14 cellular contexts compared by ENCODE assay signal in the genomic region with DNA sequence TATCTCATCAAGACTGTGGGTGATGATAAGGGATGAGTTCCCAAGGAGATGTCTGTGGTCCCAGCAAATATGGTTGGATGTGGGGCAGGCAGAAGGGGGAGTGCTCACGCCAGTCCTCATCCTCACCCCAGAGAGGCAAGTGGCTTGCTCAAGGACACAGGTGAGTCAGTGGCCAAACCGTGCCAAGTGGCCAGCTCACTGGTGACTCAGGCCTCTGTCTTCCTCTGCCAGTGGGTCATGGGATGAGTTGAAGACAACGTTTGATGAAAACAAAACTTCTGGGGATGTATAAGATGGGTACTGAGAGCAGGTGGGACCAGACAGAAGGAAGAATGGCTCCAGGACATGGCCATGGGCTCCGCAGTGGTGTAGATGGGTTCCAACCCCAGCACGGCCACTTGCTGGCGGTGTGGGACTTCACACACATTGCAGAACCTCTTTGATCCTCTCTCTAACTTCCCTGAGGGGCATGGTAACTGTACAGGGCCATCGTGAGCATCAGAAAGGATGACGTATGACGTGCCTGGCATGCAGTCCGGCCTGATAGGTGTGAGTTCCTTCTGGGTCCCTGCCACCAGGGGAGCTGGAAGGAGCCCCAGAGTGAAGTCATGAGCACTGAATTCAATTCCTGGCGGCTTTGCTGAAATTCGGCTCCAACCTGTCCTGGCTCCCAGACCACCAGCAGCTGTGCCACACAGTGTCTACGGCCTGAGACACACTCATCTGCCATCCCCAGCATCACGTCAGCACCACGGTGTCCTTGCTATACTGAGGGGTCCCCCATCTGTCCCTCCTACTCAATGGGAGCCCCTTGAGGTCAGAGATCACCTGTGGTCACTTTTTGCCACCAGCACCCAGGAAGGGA. TPM values are rescaled to one million over a fixed set of nuclear protein-coding genes. Genes with fewer than 3 reads are reported as not detected.
A peak's percentile ranks its signal among the peaks of the same experiment; 100 is the strongest.
DNase-seq lines count a peak whose midpoint lies in the region; ATAC-seq and TF ChIP-seq lines count a peak whose summit lies in the region.
"Had no signal": no experiment of that assay in that cellular context is flagged by ENCODE, and none has a peak within 500 bp of the region (broad histone marks: within the 10 kb centered on the region; RNA-seq: fewer than 3 reads in every experiment).

No MANE protein-coding gene starts in this region.

- H4K20me1 ChIP-seq in SK-N-SH (ENCODE audit: insufficient read depth) = no peaks in the 10 kb centered on the region

- no peaks in the 10 kb centered on the region for H3K9me3 ChIP-seq in SK-N-SH

- TF ChIP-seq RAD21 in SK-N-SH (IDR thresholded peaks at IDR 0.05; ENCODE audit: low read length) = no peak

- H3K4me1 ChIP-seq in SK-N-SH (ENCODE audit: control insufficient read depth in 1 of 2, insufficient read depth in 2 of 2, low read depth in 1 of 2, low read length in 1 of 2) = peaks cover 0 to 7% of the 10 kb centered on the region in 2 experiments; a peak in 2 of 4 replicates

- 60% methylated on average over 13 of the region's 15 CpGs for WGBS in SK-N-SH (ENCODE audit: low lambda C conversion rate)

- H3K9me3 Mint-ChIP-seq in glutamatergic neuron (ENCODE audit: unreplicated experiment) = peaks cover 2% of the 10 kb centered on the region

- no peak overlapping the region for H3K9ac ChIP-seq in SK-N-SH

- TF ChIP-seq CTCF in SK-N-SH (IDR thresholded peaks at IDR 0.05) (no peak; the same call in 1 of the 2 replicates), fibroblast of the aortic adventitia (IDR thresholded peaks at IDR 0.05; ENCODE audit: insufficient read depth, low read length) (no peak), glutamatergic neuron (IDR thresholded peaks at IDR 0.05; ENCODE audit: partially characterized antibody, unreplicated experiment) (no peak)

- H3K4me3 ChIP-seq in SK-N-SH (ENCODE audit: low read depth in 2 of 2, low read length in 1 of 2) (no peak overlapping the region), fibroblast of the aortic adventitia (ENCODE audit: low read depth, low read length) (no peak overlapping the region)

- ATAC-seq in SK-N-SH treated with all-trans-retinoic acid at 6 μM for 48 hours (no peak), HG03175 (IDR thresholded peaks at IDR 0.05; ENCODE audit: unreplicated experiment) (no peak)
- ATAC-seq: Right ventricle myocardium inferior had no signal

- no peak overlapping the region for H3K4me2 ChIP-seq in SK-N-SH

- H3K9me2 ChIP-seq in SK-N-SH = no peaks in the 10 kb centered on the region

- CTCF ChIA-PET in SK-N-SH (lab: Yijun Ruan, JAX) = no interaction called here

- peaks cover 4% of the 10 kb centered on the region for H3K36me3 Mint-ChIP-seq in glutamatergic neuron (ENCODE audit: unreplicated experiment)

- no peaks in the 10 kb centered on the region for H3F3A ChIP-seq in SK-N-SH (replicated peaks; ENCODE audit: insufficient read depth)

- no peaks in the 10 kb centered on the region for H3K36me3 ChIP-seq in SK-N-SH (replicated peaks in 1 of 2; ENCODE audit: control insufficient read depth in 1 of 2, insufficient read depth in 2 of 2, low read length in 1 of 2)

- H3K4me3 Mint-ChIP-seq in glutamatergic neuron (ENCODE audit: unreplicated experiment) = no peak overlapping the region

- H3K4me1 Mint-ChIP-seq in glutamatergic neuron (ENCODE audit: low read depth, unreplicated experiment) = peaks cover 3% of the 10 kb centered on the region

- H3K27me3 Mint-ChIP-seq in glutamatergic neuron (ENCODE audit: unreplicated experiment) = peaks cover 2% of the 10 kb centered on the region

- no peak overlapping the region for H3K27ac ChIP-seq in SK-N-SH (ENCODE audit: low read depth in 2 of 2, low read length in 1 of 2)
- H3K27ac ChIP-seq: 22Rv1 had no signal

- no peak overlapping the region for H3K27ac Mint-ChIP-seq in glutamatergic neuron (ENCODE audit: unreplicated experiment)

- TF ChIP-seq EP300 in SK-N-SH (IDR thresholded peaks at IDR 0.05; ENCODE audit: borderline replicate concordance in 1 of 2, low read depth in 1 of 2, low read length in 1 of 2) = peak in 1 of 2 experiments; percentile 19; a peak in 1 of 4 replicates

- H3K27me3 ChIP-seq in SK-N-SH (ENCODE audit: insufficient read depth) = no peaks in the 10 kb centered on the region

- DNase-seq in SK-N-SH = no peak
- DNase-seq in SW480 (ENCODE audit: low spot score) = peak; percentile 33
- DNase-seq in fibroblast of the aortic adventitia (ENCODE audit: low read depth) = peak; percentile 64
- DNase-seq in stromal cell of bone marrow (ENCODE audit: low read depth) = peak; percentile 59
- DNase-seq in glutamatergic neuron = no peak
- DNase-seq in activated CD4-positive, alpha-beta T cell treated with anti-CD3 and anti-CD28 coated beads for 48 hours = no peak
- DNase-seq: activated CD4-positive, alpha-beta T cell treated with anti-CD3 and anti-CD28 coated beads for 1 hour; activated gamma-delta T cell treated with Interleukin-2 at 50 U/mL for 16 hours; naive thymus-derived CD4-positive, alpha-beta T cell; stimulated activated CD8-positive, alpha-beta memory T cell treated with anti-CD3 and anti-CD28 coated beads, Interleukin-4, amount 100 ng/mL, for 48 hours had no signal

- H2AFZ ChIP-seq in SK-N-SH (ENCODE audit: low read depth) = no peak overlapping the region

- POLR2A ChIA-PET in SK-N-SH (lab: Yijun Ruan, JAX) = no interaction called here

- H3K79me2 ChIP-seq in SK-N-SH (ENCODE audit: insufficient read depth) = no peaks in the 10 kb centered on the region

TF ChIP-seq in SK-N-SH, 30 proteins besides CTCF, POLR2A, EP300 and RAD21:
- TF ChIP-seq NFIC (IDR thresholded peaks at IDR 0.05; ENCODE audit: borderline replicate concordance) (peak; percentile 86), FOSL2 (IDR thresholded peaks at IDR 0.05; ENCODE audit: borderline replicate concordance, low read depth) (peak; percentile 82), YY1 (IDR thresholded peaks at IDR 0.05; ENCODE audit: low read depth) (no peak), RFX5 (IDR thresholded peaks at IDR 0.05; ENCODE audit: low read length) (no peak), ELF1 (IDR thresholded peaks at IDR 0.05) (no peak), FOXJ3 (CRISPR knock-in tag; IDR thresholded peaks at IDR 0.05) (no peak), JUND (IDR thresholded peaks at IDR 0.05) (peak; percentile 60; the same call in 1 of the 2 replicates), RXRA (IDR thresholded peaks at IDR 0.05; ENCODE audit: borderline replicate concordance, low read depth) (peak; percentile 25; the same call in 1 of the 2 replicates), TCF12 (IDR thresholded peaks at IDR 0.05) (peak; percentile 38; the same call in 1 of the 2 replicates)
- TF ChIP-seq, protein P1, sequence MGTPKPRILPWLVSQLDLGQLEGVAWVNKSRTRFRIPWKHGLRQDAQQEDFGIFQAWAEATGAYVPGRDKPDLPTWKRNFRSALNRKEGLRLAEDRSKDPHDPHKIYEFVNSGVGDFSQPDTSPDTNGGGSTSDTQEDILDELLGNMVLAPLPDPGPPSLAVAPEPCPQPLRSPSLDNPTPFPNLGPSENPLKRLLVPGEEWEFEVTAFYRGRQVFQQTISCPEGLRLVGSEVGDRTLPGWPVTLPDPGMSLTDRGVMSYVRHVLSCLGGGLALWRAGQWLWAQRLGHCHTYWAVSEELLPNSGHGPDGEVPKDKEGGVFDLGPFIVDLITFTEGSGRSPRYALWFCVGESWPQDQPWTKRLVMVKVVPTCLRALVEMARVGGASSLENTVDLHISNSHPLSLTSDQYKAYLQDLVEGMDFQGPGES (IDR thresholded peaks at IDR 0.05; ENCODE audit: low read depth, low read length) = no peak

TF ChIP-seq in SK-N-SH treated with all-trans-retinoic acid at 6 μM for 48 hours, 23 proteins besides CTCF, POLR2A, EP300 and RAD21 (continues in another document):
- TF ChIP-seq TCF4 (CRISPR knock-in tag; IDR thresholded peaks at IDR 0.05; ENCODE audit: borderline replicate concordance) (no peak), ZNF565 (CRISPR knock-in tag; conservative IDR thresholded peaks at IDR 0.05; ENCODE audit: low read depth) (no peak), CSDC2 (CRISPR knock-in tag; IDR thresholded peaks at IDR 0.05) (no peak), ISL1 (CRISPR knock-in tag; IDR thresholded peaks at IDR 0.05) (no peak), ESRRG (CRISPR knock-in tag; IDR thresholded peaks at IDR 0.05) (no peak), ARNTL (CRISPR knock-in tag; IDR thresholded peaks at IDR 0.05; ENCODE audit: borderline replicate concordance, low read depth) (no peak), TOX (CRISPR knock-in tag; IDR thresholded peaks at IDR 0.05; ENCODE audit: borderline replicate concordance) (no peak)
- TF ChIP-seq, protein P2, sequence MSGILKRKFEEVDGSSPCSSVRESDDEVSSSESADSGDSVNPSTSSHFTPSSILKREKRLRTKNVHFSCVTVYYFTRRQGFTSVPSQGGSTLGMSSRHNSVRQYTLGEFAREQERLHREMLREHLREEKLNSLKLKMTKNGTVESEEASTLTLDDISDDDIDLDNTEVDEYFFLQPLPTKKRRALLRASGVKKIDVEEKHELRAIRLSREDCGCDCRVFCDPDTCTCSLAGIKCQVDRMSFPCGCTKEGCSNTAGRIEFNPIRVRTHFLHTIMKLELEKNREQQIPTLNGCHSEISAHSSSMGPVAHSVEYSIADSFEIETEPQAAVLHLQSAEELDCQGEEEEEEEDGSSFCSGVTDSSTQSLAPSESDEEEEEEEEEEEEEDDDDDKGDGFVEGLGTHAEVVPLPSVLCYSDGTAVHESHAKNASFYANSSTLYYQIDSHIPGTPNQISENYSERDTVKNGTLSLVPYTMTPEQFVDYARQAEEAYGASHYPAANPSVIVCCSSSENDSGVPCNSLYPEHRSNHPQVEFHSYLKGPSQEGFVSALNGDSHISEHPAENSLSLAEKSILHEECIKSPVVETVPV (CRISPR knock-in tag; IDR thresholded peaks at IDR 0.05) = no peak

RNA-seq across cellular contexts. Expression of gene GPR78, which starts 41.3 kb away (rescaled TPM):
- polyA plus RNA-seq in SK-N-SH (2012; rRNA removed) = not detected in 2 replicates
- not detected in 2 replicates for polyA plus RNA-seq in SK-N-SH (2012; cell fraction: cytosol; rRNA removed)
- not detected in 2 replicates for polyA plus RNA-seq in SK-N-SH (2012; cell fraction: nucleus; rRNA removed)
- 0.36 and 2.0 TPM in 2 replicates for total RNA-seq in fibroblast of the aortic adventitia (ENCODE audit: low replicate concordance)
- 0.17 TPM for total RNA-seq in glutamatergic neuron (ENCODE audit: unreplicated experiment)
- total RNA-seq: naive thymus-derived CD4-positive, alpha-beta T cell; Right ventricle myocardium inferior had no signal
- polyA plus RNA-seq: naive thymus-derived CD4-positive, alpha-beta T cell had no signal

RNA-seq across cellular contexts. Expression of gene CPZ, which starts 53.6 kb away (rescaled TPM):
- not detected in 2 replicates for polyA plus RNA-seq in SK-N-SH (2012; rRNA removed)
- not detected in 2 replicates for polyA plus RNA-seq in SK-N-SH (2012; cell fraction: cytosol; rRNA removed)
- polyA plus RNA-seq in SK-N-SH (2012; cell fraction: nucleus; rRNA removed) = not detected in 2 replicates
- total RNA-seq in fibroblast of the aortic adventitia (ENCODE audit: low replicate concordance) = 7.0 and 24.9 TPM in 2 replicates
- total RNA-seq in glutamatergic neuron (ENCODE audit: unreplicated experiment) = 0.27 TPM
- total RNA-seq: naive thymus-derived CD4-positive, alpha-beta T cell had no signal
- polyA plus RNA-seq: naive thymus-derived CD4-positive, alpha-beta T cell had no signal

Comparison
In these comparisons a context has a peak if more than half of its experiments do, and no peak if none do; other contexts are left out.
1. DNase-seq: peak in SW480 (single experiment), fibroblast of the aortic adventitia (single experiment) and stromal cell of bone marrow (single experiment); none in SK-N-SH (single experiment), glutamatergic neuron (single experiment) and activated CD4-positive, alpha-beta T cell treated with anti-CD3 and anti-CD28 coated beads for 48 hours (single experiment).